In the genomic region with DNA sequence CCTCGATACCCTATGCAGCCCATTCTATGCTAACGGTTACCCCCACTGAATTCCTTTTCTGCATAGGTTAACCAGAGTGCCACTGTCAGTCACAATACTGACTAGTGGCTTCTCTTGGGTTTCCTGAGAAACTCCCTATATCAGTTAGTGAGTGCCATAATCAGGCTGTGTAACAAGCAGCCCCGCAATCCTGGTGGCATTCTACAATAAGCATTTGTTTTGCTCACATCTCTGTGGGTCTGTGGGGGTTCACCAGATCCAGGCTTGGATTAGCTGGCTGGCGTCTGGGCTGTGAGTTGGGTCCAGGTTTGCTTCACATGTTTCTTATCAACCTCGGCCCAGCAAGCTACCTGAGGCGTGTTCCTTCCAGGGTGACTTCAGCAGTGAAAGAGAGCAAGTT, we compare ENCODE assay signal across 1 cellular context.
A peak's percentile ranks its signal among the peaks of the same experiment; 100 is the strongest.
TF ChIP-seq lines count a peak whose summit lies in the region.

No MANE protein-coding gene starts in this region.

TF ChIP-seq in K562, 482 proteins besides CTCF, POLR2A, EP300 and RAD21 (continued from another document):
- TF ChIP-seq NBN (IDR thresholded peaks at IDR 0.05; ENCODE audit: low read depth): 0 out of 2 replicates have a peak, but pooled peaks have one; percentile 26
